Comparison of ENCODE assay signal across 15 cellular contexts in genomic region chr3:53342353-53342752, GRCh38. TPM values are rescaled to one million over a fixed set of nuclear protein-coding genes. Genes with fewer than 3 reads are reported as not detected.
DNase-seq lines count a peak whose midpoint lies in the region; ATAC-seq and TF ChIP-seq lines count a peak whose summit lies in the region.
"Had no signal": no experiment of that assay in that cellular context is flagged by ENCODE, and none has a peak within 500 bp of the region (broad histone marks: within the 10 kb centered on the region; RNA-seq: fewer than 3 reads in every experiment).

No MANE protein-coding gene starts in this region.

- H2AFZ ChIP-seq in mammary epithelial cell (ENCODE audit: low read depth, low read length): no peak overlapping the region

- no peak for TF ChIP-seq CTCF in MCF 10A (IDR thresholded peaks at IDR 0.05; ENCODE audit: unreplicated experiment)
- TF ChIP-seq CTCF in mammary epithelial cell (conservative IDR thresholded peaks at IDR 0.05 in 1 of 2, IDR thresholded peaks at IDR 0.05 in 1 of 2; ENCODE audit: extremely low read depth in 1 of 2, insufficient read depth in 1 of 2, low read depth in 1 of 2, low read length in 2 of 2): no peak
- TF ChIP-seq CTCF in thyroid gland (IDR thresholded peaks at IDR 0.05): no peak

- no peak overlapping the region for H3K4me3 ChIP-seq in mammary epithelial cell (replicated peaks in 1 of 3; ENCODE audit: insufficient read depth in 1 of 3, low read depth in 2 of 3, low read length in 3 of 3)
- H3K4me3 ChIP-seq in thyroid gland (replicated peaks in 1 of 3): no peak overlapping the region

- H3K4me1 ChIP-seq in mammary epithelial cell (ENCODE audit: insufficient read depth, low read length) (no peaks in the 10 kb centered on the region), thyroid gland (peaks cover 22 to 47% of the 10 kb centered on the region in 2 donors)

- H3K9ac ChIP-seq in mammary epithelial cell (ENCODE audit: insufficient read depth, low read length): no peak overlapping the region

- BruUV-seq in MCF 10A (replicated peaks; lab: Mats Ljungman, UMichigan) (no TSS peak), mammary epithelial cell (replicated peaks; lab: Mats Ljungman, UMichigan) (no TSS peak)

- H3K36me3 ChIP-seq in mammary epithelial cell (ENCODE audit: insufficient read depth, low read length) (peaks cover 12% of the 10 kb centered on the region), thyroid gland (peaks cover 5 to 7% of the 10 kb centered on the region in 2 donors)

- peak; percentile 60 for ATAC-seq in left lobe of liver
- ATAC-seq: stimulated activated effector memory CD8-positive, alpha-beta T cell treated with anti-CD3 and anti-CD28 coated beads, Interleukin-12 subunit alpha, Interleukin-12 subunit beta, amount 100 ng/mL, for 72 hours had no signal

- peaks cover 50% of the 10 kb centered on the region for H3K36me3 Mint-ChIP-seq in MCF 10A (ENCODE audit: insufficient read depth, unreplicated experiment)

- H3K4me2 ChIP-seq in mammary epithelial cell (ENCODE audit: insufficient read depth, low read depth, low read length): no peak overlapping the region

- in situ Hi-C loops in mammary epithelial cell (cut with MboI; ENCODE audit: low sequenced_read_pairs in 2 of 2): no loop called here

- intact Hi-C loops in MCF 10A (cut with micrococcal nuclease): no loop called here
- intact Hi-C loops in mammary epithelial cell (cut with micrococcal nuclease): no loop called here
- intact Hi-C loops in thyroid gland (cut with DNase I): loop anchor here (10.0 kb wide), 1 partner anchor 218 kb away; no protein-coding TSS in a partner anchor

- H3K27me3 ChIP-seq in mammary epithelial cell (ENCODE audit: insufficient read depth, low read length) (no peaks in the 10 kb centered on the region), thyroid gland (no peaks in the 10 kb centered on the region)

- peak overlapping the region; percentile 7 for H3K27ac Mint-ChIP-seq in MCF 10A (ENCODE audit: low read depth, unreplicated experiment)
- H3K27ac Mint-ChIP-seq: activated B cell treated with CpG ODN at 0.5 μM for 24 hours; activated naive CD4-positive, alpha-beta T cell treated with anti-CD3 and anti-CD28 coated beads for 36 hours; stimulated activated effector memory CD8-positive, alpha-beta T cell treated with anti-CD3 and anti-CD28 coated beads, Interleukin-12 subunit alpha, Interleukin-12 subunit beta, amount 100 ng/mL, for 72 hours had no signal

- POLR2A ChIA-PET in MCF 10A (lab: Yijun Ruan, JAX): interaction anchor here (0.8 kb wide), 1 partner anchor 88 kb away, joined by 3 read pairs; no protein-coding TSS in a partner anchor

- 43% methylated on average over 3 of the region's 3 CpGs for WGBS in mammary epithelial cell (ENCODE audit: low coverage, missing lambda C conversion rate)
- WGBS in thyroid gland, 2 donors: 48 to 57% methylated on average over 3 of the region's 3 CpGs

- no peak for DNase-seq in MCF 10A (ENCODE audit: unreplicated experiment)
- no peak for DNase-seq in mammary epithelial cell
- peak; percentile 77 for DNase-seq in cerebellum (ENCODE audit: low spot score)
- DNase-seq in left lobe of liver (ENCODE audit: low spot score): peak; percentile 51
- peak; percentile 32 to 50 for DNase-seq in thyroid gland
- DNase-seq in NCI-H2227 treated with DMSO at 0.1 percent for 48 hours (lab: John Stamatoyannopoulos, UW): no peak
- DNase-seq in AG08396 (ENCODE audit: low spot score): no peak
- DNase-seq in COLO829 (ENCODE audit: low spot score): no peak
- DNase-seq: activated B cell treated with CpG ODN at 0.5 μM for 24 hours; activated naive CD4-positive, alpha-beta T cell treated with anti-CD3 and anti-CD28 coated beads for 36 hours; hypothalamus; NCI-H1092 treated with DMSO at 0.1 percent for 48 hours; NCI-H446 treated with DMSO at 0.1 percent for 48 hours had no signal

- H4K20me1 ChIP-seq in mammary epithelial cell (ENCODE audit: insufficient read depth, low read length): no peaks in the 10 kb centered on the region

- H3K4me3 Mint-ChIP-seq in MCF 10A (ENCODE audit: unreplicated experiment): no peak overlapping the region
- H3K4me3 Mint-ChIP-seq: activated B cell treated with CpG ODN at 0.5 μM for 24 hours; activated naive CD4-positive, alpha-beta T cell treated with anti-CD3 and anti-CD28 coated beads for 36 hours; neural crest cell; stimulated activated effector memory CD8-positive, alpha-beta T cell treated with anti-CD3 and anti-CD28 coated beads, Interleukin-12 subunit alpha, Interleukin-12 subunit beta, amount 100 ng/mL, for 72 hours had no signal

- TF ChIP-seq POLR2A in thyroid gland (IDR thresholded peaks at IDR 0.05): no peak

- H3K27me3 Mint-ChIP-seq in MCF 10A (ENCODE audit: insufficient read depth, unreplicated experiment): no peaks in the 10 kb centered on the region
- H3K27me3 Mint-ChIP-seq: activated B cell treated with CpG ODN at 0.5 μM for 24 hours had no signal

- H3K27ac ChIP-seq in mammary epithelial cell (ENCODE audit: insufficient read depth, low read depth, low read length) (no peak overlapping the region), thyroid gland (no peak overlapping the region)

- H3K4me1 Mint-ChIP-seq in MCF 10A (ENCODE audit: insufficient read depth, unreplicated experiment): peaks cover 16% of the 10 kb centered on the region

- peaks cover 78% of the 10 kb centered on the region for H3K79me2 ChIP-seq in mammary epithelial cell (ENCODE audit: insufficient read depth, low read length)

- CTCF ChIA-PET in MCF 10A (lab: Yijun Ruan, JAX) (interaction anchor here (0.7 to 1.2 kb wide), 3 partner anchors 9 to 122 kb away, joined by 4 to 6 read pairs (median 4); no protein-coding TSS in a partner anchor), mammary epithelial cell (lab: Charles Lee; ENCODE audit: low non-redundant PET) (no interaction called here)

- dilution Hi-C loops in mammary epithelial cell (cut with HindIII; ENCODE audit: low sequenced_read_pairs): loop anchor here (10.0 kb wide), 1 partner anchor 228 kb away; no protein-coding TSS in a partner anchor

- no peaks in the 10 kb centered on the region for H3K9me3 Mint-ChIP-seq in MCF 10A (ENCODE audit: unreplicated experiment)
- H3K9me3 Mint-ChIP-seq: activated B cell treated with CpG ODN at 0.5 μM for 24 hours; activated naive CD4-positive, alpha-beta T cell treated with anti-CD3 and anti-CD28 coated beads for 36 hours; neural crest cell; stimulated activated effector memory CD8-positive, alpha-beta T cell treated with anti-CD3 and anti-CD28 coated beads, Interleukin-12 subunit alpha, Interleukin-12 subunit beta, amount 100 ng/mL, for 72 hours had no signal

- H3K9me3 ChIP-seq in mammary epithelial cell (replicated peaks; ENCODE audit: insufficient read depth, low read length) (no peaks in the 10 kb centered on the region), thyroid gland (no peaks in the 10 kb centered on the region)

RNA-seq across cellular contexts. Expression of gene DCP1A, which starts 5.0 kb away (rescaled TPM):
- total RNA-seq in MCF 10A (2022): 22.1 and 23.6 TPM in 2 replicates
- 10 to 100 TPM; 15.6 to 15.8 TPM for total RNA-seq in mammary epithelial cell
- polyA plus RNA-seq in mammary epithelial cell: 14.1 TPM
- 16.7 TPM for polyA minus RNA-seq in mammary epithelial cell
- total RNA-seq in cerebellum: 18.3 TPM
- total RNA-seq in left lobe of liver: 5.9 TPM
- 10 to 100 TPM; 20.9 to 30.6 (median 23.3) TPM for total RNA-seq in thyroid gland

Comparison
In these comparisons a context has a peak if more than half of its experiments do, and no peak if none do; other contexts are left out.
1. DNase-seq: peak in cerebellum (single experiment), left lobe of liver (single experiment) and thyroid gland (2 of 2); none in MCF 10A (single experiment), mammary epithelial cell (single experiment), NCI-H2227 treated with DMSO at 0.1 percent for 48 hours (single experiment), AG08396 (single experiment) and COLO829 (single experiment).